ENCODE assay signal across 18 cellular contexts in genomic region chr6:166653639-166653941, GRCh38.
"Had no signal": no experiment of that assay in that cellular context is flagged by ENCODE, and none has a peak within 500 bp of the region (broad histone marks: within the 10 kb centered on the region; RNA-seq: fewer than 3 reads in every experiment).

No MANE protein-coding gene starts in this region.

- H3K27ac ChIP-seq: coronary artery, esophagus muscularis mucosa, foreskin keratinocyte, gastroesophageal sphincter, heart left ventricle, hepatocyte, left lung, lower lobe of right lung had no signal

- H3K36me3 ChIP-seq: esophagus muscularis mucosa, gastroesophageal sphincter, heart left ventricle, left lung, lower lobe of right lung had no signal

- H3K4me1 ChIP-seq: esophagus muscularis mucosa, foreskin keratinocyte, gastroesophageal sphincter had no signal

- H3K27me3 ChIP-seq: dorsolateral prefrontal cortex, esophagus muscularis mucosa, gastroesophageal sphincter had no signal

- H3K4me3 ChIP-seq: coronary artery, dorsolateral prefrontal cortex, esophagus muscularis mucosa, gastroesophageal sphincter, heart left ventricle, hepatocyte, left lung, lower lobe of right lung, mucosa of descending colon had no signal

- ATAC-seq: foreskin keratinocyte, gastroesophageal sphincter, heart left ventricle, left cardiac atrium, left lung, left ventricle myocardium superior, lower lobe of right lung, mucosa of descending colon had no signal

- DNase-seq: dermis blood vessel endothelial cell; dorsolateral prefrontal cortex; effector CD4-positive, alpha-beta T cell; effector memory CD4-positive, alpha-beta T cell; foreskin keratinocyte; heart left ventricle; hypothalamus; left cardiac atrium; left lung; left ventricle myocardium superior; lower lobe of right lung; mesenchymal stem cell; mucosa of descending colon; naive B cell had no signal

- H3K9me3 ChIP-seq: esophagus muscularis mucosa, gastroesophageal sphincter, heart left ventricle, left lung, lower lobe of right lung, mucosa of descending colon had no signal
